ENCODE assay signal across 10 cellular contexts in the genomic region with DNA sequence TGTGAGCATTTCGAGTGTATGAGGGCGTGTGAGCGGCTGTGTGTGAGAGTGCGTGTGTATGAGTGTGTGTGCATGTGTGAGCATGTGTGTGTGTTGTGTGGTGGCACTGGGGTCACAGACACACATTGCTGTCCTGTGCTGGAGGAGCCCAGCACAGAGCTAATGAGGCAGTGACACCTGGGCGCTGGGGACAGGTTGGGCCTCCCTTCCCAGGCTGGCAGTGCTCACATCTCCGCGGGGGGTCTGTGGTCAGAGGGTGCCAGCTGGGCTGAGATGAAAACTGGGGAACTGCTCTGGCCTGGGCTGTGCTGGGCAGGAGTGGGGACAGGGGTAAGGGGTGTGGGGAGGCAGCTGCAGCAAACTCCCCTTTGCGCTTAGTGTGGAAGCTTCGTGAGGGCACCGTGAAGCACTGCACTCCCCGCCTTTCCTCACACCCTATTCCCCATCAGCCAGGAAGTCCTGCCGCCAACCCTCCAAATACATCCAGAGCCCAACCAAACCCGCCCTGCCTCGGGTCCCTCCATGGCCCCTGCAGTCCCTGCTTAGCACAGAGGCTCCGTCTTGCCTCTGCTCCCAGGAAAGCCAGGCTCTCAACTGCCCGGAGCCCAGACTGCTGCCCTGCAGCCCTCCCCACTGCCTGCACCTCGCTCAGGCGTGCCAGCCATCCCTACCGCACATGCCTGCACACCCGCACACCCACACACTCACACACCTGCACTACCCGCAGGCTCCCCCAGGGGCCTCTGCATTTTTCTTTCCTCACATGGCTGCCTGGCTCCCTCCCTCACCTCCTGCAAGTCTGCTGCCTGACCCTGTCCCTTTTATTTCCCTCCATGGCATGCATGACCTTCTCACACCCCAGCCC.
DNase-seq lines count a peak whose midpoint lies in the region; ATAC-seq, FAIRE-seq and TF ChIP-seq lines count a peak whose summit lies in the region.
"Had no signal": no experiment of that assay in that cellular context is flagged by ENCODE, and none has a peak within 500 bp of the region (broad histone marks: within the 10 kb centered on the region; RNA-seq: fewer than 3 reads in every experiment).

No MANE protein-coding gene starts in this region.

- WGBS in IMR-90 (ENCODE audit: extremely low coverage in 2 of 2, insufficient read length in 1 of 2), 2 experiments, result 68 to 100% methylated on average over 2 to 13 of the region's 21 CpGs

- no peak overlapping the region for H3K14ac ChIP-seq in IMR-90 (replicated peaks; ENCODE audit: low read depth, low read length)

- H3K27me3 ChIP-seq in IMR-90 (ENCODE audit: control insufficient read depth, insufficient read depth, low read length), result peaks cover 66% of the 10 kb centered on the region

- H2BK120ac ChIP-seq in IMR-90 (ENCODE audit: low read depth, low read length), result no peak overlapping the region

- H3K9me1 ChIP-seq in IMR-90 (ENCODE audit: insufficient read depth, low read length), result no peaks in the 10 kb centered on the region

- no peak overlapping the region for H2AK5ac ChIP-seq in IMR-90 (ENCODE audit: low read depth, low read length)

- in situ Hi-C loops in IMR-90 (cut with MboI; ENCODE audit: low sequenced_read_pairs), result loop anchor here (5.0 kb wide), 2 partner anchors 247 to 622 kb away; no protein-coding TSS in a partner anchor

- no TSS peak for BruUV-seq in IMR-90 (replicated peaks; lab: Mats Ljungman, UMichigan)

- no peak overlapping the region for H3K27ac ChIP-seq in IMR-90 (ENCODE audit: insufficient read depth, low read length)

- H3K4ac ChIP-seq in IMR-90 (ENCODE audit: low read depth, low read length), result no peak overlapping the region

- no peak overlapping the region for H3K18ac ChIP-seq in IMR-90 (ENCODE audit: low read depth, low read length)

- no peaks in the 10 kb centered on the region for H3K4me1 ChIP-seq in IMR-90 (ENCODE audit: control insufficient read depth, insufficient read depth, low read length)

- H2AK9ac ChIP-seq in IMR-90 (replicated peaks; ENCODE audit: low read depth, low read length, poor library complexity), result no peak overlapping the region

- DNase-seq in activated CD4-positive, CD25-positive, alpha-beta regulatory T cell treated with anti-CD3 and anti-CD28 coated beads, Interleukin-2, amount 50 U/mL, for 72 hours, result peak; percentile 27
- DNase-seq in IMR-90 (no peak), ecto neural progenitor cell (ENCODE audit: low spot score) (peak; percentile 61), posterior vena cava (ENCODE audit: low spot score) (peak; percentile 74), RCC 7860 (ENCODE audit: low spot score) (no peak), T-helper 9 cell (no peak)
- no peak for DNase-seq in activated CD4-positive, CD25-positive, alpha-beta regulatory T cell (lab: John Stamatoyannopoulos, UW)
- DNase-seq: midbrain had no signal

- no peak overlapping the region for H3K23ac ChIP-seq in IMR-90 (ENCODE audit: low read depth, low read length)

- H3K4me3 ChIP-seq in IMR-90 (ENCODE audit: insufficient read depth, low read depth, low read length), result no peak overlapping the region

- H3K4me2 ChIP-seq in IMR-90 (ENCODE audit: low read depth, low read length), result no peak overlapping the region

- no peak for FAIRE-seq in RCC 7860 (lab: Jason Lieb, UNC)

- no peaks in the 10 kb centered on the region for H3K36me3 ChIP-seq in IMR-90 (ENCODE audit: control insufficient read depth, insufficient read depth, low read length)

- H2BK15ac ChIP-seq in IMR-90 (ENCODE audit: low read depth, low read length), result no peak overlapping the region

- peaks cover 3% of the 10 kb centered on the region; the same call in 1 of the 2 replicates for H4K20me1 ChIP-seq in IMR-90 (ENCODE audit: insufficient read depth, low read length)

- H3K56ac ChIP-seq in IMR-90 (ENCODE audit: extremely low read depth, insufficient read depth, low read length), result no peak overlapping the region

- H2BK5ac ChIP-seq in IMR-90 (ENCODE audit: low read depth, low read length, poor library complexity, severe bottlenecking), result no peak overlapping the region

- ATAC-seq in activated CD4-positive, CD25-positive, alpha-beta regulatory T cell treated with anti-CD3 and anti-CD28 coated beads, Interleukin-2, amount 50 U/mL, for 24 hours, result no peak
- ATAC-seq in IMR-90 (ENCODE audit: low read depth), result no peak
- ATAC-seq: stimulated activated effector memory CD8-positive, alpha-beta T cell treated with anti-CD3 and anti-CD28 coated beads, Interleukin-12 subunit alpha, Interleukin-12 subunit beta, amount 100 ng/mL, for 72 hours had no signal

- no peak overlapping the region for H2AFZ ChIP-seq in IMR-90 (replicated peaks; ENCODE audit: low read length, poor library complexity)

- TF ChIP-seq POLR2A in IMR-90 (IDR thresholded peaks at IDR 0.05; ENCODE audit: low read depth, low read length), result no peak

- H2BK20ac ChIP-seq in IMR-90 (ENCODE audit: low read depth, low read length), result no peak overlapping the region

- 0 out of 2 replicates have a peak, but pooled peaks have one; percentile 7 for TF ChIP-seq CTCF in IMR-90 (conservative IDR thresholded peaks at IDR 0.05; ENCODE audit: low read depth, low read length)

- H3K79me1 ChIP-seq in IMR-90 (ENCODE audit: low read depth in 1 of 2, low read length in 2 of 2), result no peaks in the 10 kb centered on the region

- CTCF ChIA-PET in IMR-90 (lab: Yijun Ruan, JAX), result interaction anchor here (1.3 kb wide), 1 partner anchor 244 kb away, joined by 5 read pairs; the partner anchor contains the start of gene NECTIN1

- H4K8ac ChIP-seq in IMR-90 (ENCODE audit: low read depth in 2 of 2, low read length in 2 of 2), result no peak overlapping the region

- H3K9ac ChIP-seq in IMR-90 (ENCODE audit: low read depth, low read length), result no peak overlapping the region

- 0 out of 2 replicates have a peak, but pooled peaks have one; percentile 6 for TF ChIP-seq RAD21 in IMR-90 (IDR thresholded peaks at IDR 0.05; ENCODE audit: low read length)

- dilution Hi-C loops in IMR-90 (cut with HindIII; ENCODE audit: low sequenced_read_pairs, unreplicated experiment), result no loop called here

- no peak overlapping the region for H4K5ac ChIP-seq in IMR-90 (ENCODE audit: low read depth, low read length)

- intact Hi-C loops in IMR-90 (cut with micrococcal nuclease) (loop anchor here (5.0 kb wide), 1 partner anchor 157 kb away; no protein-coding TSS in a partner anchor), posterior vena cava (cut with DNase I) (loop anchor here (5.0 to 10.0 kb wide), 5 partner anchors 47 to 630 kb away; no protein-coding TSS in a partner anchor)

- no peak overlapping the region for H4K91ac ChIP-seq in IMR-90 (ENCODE audit: insufficient read depth, low read depth, low read length)

- POLR2A ChIA-PET in IMR-90 (lab: Charles Lee; ENCODE audit: unreplicated experiment), result no interaction called here

- no peaks in the 10 kb centered on the region for H3K9me3 ChIP-seq in IMR-90 (ENCODE audit: control insufficient read depth, insufficient read depth, low read length)

TF ChIP-seq in IMR-90, 13 proteins besides CTCF, POLR2A, EP300 and RAD21:
- TF ChIP-seq BHLHE40 (IDR thresholded peaks at IDR 0.05; ENCODE audit: low read depth, low read length) (no peak), CHD1 (IDR thresholded peaks at IDR 0.05; ENCODE audit: low read depth, low read length) (no peak), SMC3 (IDR thresholded peaks at IDR 0.05; ENCODE audit: low read depth, low read length) (no peak), MAZ (IDR thresholded peaks at IDR 0.05; ENCODE audit: borderline replicate concordance, low read depth, low read length) (no peak), MAFK (IDR thresholded peaks at IDR 0.05; ENCODE audit: low read depth, low read length) (no peak), CEBPB (IDR thresholded peaks at IDR 0.05; ENCODE audit: low read depth, low read length) (no peak), RCOR1 (IDR thresholded peaks at IDR 0.05; ENCODE audit: insufficient replicate concordance, low read length) (no peak), RFX5 (IDR thresholded peaks at IDR 0.05; ENCODE audit: low read depth, low read length) (no peak), USF2 (IDR thresholded peaks at IDR 0.05; ENCODE audit: low read depth, low read length) (no peak), NFE2L2 (IDR thresholded peaks at IDR 0.05; ENCODE audit: low read depth, low read length) (no peak), MXI1 (IDR thresholded peaks at IDR 0.05; ENCODE audit: borderline replicate concordance, low read depth, low read length) (no peak), FOS (IDR thresholded peaks at IDR 0.05; ENCODE audit: low read depth, low read length) (no peak)
- TF ChIP-seq, protein P1, sequence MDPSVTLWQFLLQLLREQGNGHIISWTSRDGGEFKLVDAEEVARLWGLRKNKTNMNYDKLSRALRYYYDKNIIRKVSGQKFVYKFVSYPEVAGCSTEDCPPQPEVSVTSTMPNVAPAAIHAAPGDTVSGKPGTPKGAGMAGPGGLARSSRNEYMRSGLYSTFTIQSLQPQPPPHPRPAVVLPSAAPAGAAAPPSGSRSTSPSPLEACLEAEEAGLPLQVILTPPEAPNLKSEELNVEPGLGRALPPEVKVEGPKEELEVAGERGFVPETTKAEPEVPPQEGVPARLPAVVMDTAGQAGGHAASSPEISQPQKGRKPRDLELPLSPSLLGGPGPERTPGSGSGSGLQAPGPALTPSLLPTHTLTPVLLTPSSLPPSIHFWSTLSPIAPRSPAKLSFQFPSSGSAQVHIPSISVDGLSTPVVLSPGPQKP (IDR thresholded peaks at IDR 0.05; ENCODE audit: borderline replicate concordance, low read depth, low read length), result no peak

Comparison
In these comparisons a context has a peak if more than half of its experiments do, and no peak if none do; other contexts are left out.
1. DNase-seq: peak in activated CD4-positive, CD25-positive, alpha-beta regulatory T cell treated with anti-CD3 and anti-CD28 coated beads, Interleukin-2, amount 50 U/mL, for 72 hours (single experiment), ecto neural progenitor cell (single experiment) and posterior vena cava (single experiment); none in IMR-90 (single experiment), RCC 7860 (single experiment), T-helper 9 cell (single experiment) and activated CD4-positive, CD25-positive, alpha-beta regulatory T cell (0 of 4).